10 cellular contexts compared by ENCODE assay signal in the genomic region with DNA sequence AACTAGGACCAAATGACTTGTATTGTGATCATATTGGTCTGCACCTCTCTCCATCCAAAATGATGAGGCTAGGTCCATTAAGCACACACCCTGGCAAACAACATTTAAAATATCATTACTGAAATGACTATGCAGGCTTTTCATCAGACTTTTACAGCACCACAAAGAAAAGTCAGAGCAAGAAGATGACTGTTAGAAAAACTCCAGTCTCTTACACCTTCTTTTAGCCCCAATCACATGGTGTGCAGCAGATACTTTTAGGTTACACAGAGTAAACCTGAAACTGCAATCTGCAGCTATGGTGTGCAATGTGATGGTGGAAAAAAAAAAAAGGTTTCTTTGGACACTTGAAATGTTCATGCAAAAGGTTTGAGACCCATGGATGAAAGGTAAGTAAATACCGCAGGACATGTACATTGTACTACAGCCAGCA. TPM values are rescaled to one million over a fixed set of nuclear protein-coding genes. Genes with fewer than 3 reads are reported as not detected.
A peak's percentile ranks its signal among the peaks of the same experiment; 100 is the strongest.
DNase-seq lines count a peak whose midpoint lies in the region; ATAC-seq, FAIRE-seq and TF ChIP-seq lines count a peak whose summit lies in the region.
"Had no signal": no experiment of that assay in that cellular context is flagged by ENCODE, and none has a peak within 500 bp of the region (broad histone marks: within the 10 kb centered on the region; RNA-seq: fewer than 3 reads in every experiment).

No MANE protein-coding gene starts in this region.

- intact Hi-C loops in upper lobe of right lung (cut with DNase I): no loop called here

- no peaks in the 10 kb centered on the region for H3K4me1 ChIP-seq in upper lobe of right lung

- peak; percentile 96 for FAIRE-seq in GM19239 (lab: Jason Lieb, UNC)

- 0 out of 2 replicates have a peak overlapping the region, but pooled peaks have one; percentile 1 for H3K27ac ChIP-seq in SK-N-MC
- H3K27ac ChIP-seq in upper lobe of right lung: no peak overlapping the region

- H3K4me3 ChIP-seq in SK-N-MC: no peak overlapping the region
- H3K4me3 ChIP-seq in upper lobe of right lung: no peak overlapping the region

- no peak overlapping the region for H3K9ac ChIP-seq in SK-N-MC (ENCODE audit: insufficient read length)

- peak; percentile 73 for ATAC-seq in HG02943 (IDR thresholded peaks at IDR 0.05; ENCODE audit: low read depth, unreplicated experiment)
- ATAC-seq in upper lobe of right lung: no peak

- no peaks in the 10 kb centered on the region for H3K27me3 ChIP-seq in upper lobe of right lung

- H3K9me3 ChIP-seq in SK-N-MC (ENCODE audit: low read depth, low read length) (no peaks in the 10 kb centered on the region), upper lobe of right lung (no peaks in the 10 kb centered on the region)

- DNase-seq in GM10266 (ENCODE audit: extremely low spot score) (peak; percentile 75), GM19239 (ENCODE audit: insufficient read length, low spot score) (no peak), SK-N-MC (ENCODE audit: low read depth, low spot score) (no peak), DMS 273 (lab: John Stamatoyannopoulos, UW; ENCODE audit: unreplicated experiment) (no peak), putamen (ENCODE audit: low spot score) (no peak), NCI-H2107 (lab: John Stamatoyannopoulos, UW) (no peak), upper lobe of right lung (no peak)
- DNase-seq: glutamatergic neuron, SW 1271 had no signal

- no peak for TF ChIP-seq CTCF in GM10266 (IDR thresholded peaks at IDR 0.05; ENCODE audit: control insufficient read depth, insufficient read depth, low read depth, missing control alignments)
- TF ChIP-seq CTCF in upper lobe of right lung (IDR thresholded peaks at IDR 0.05): no peak

- no peaks in the 10 kb centered on the region for H3K36me3 ChIP-seq in SK-N-MC (ENCODE audit: insufficient read depth, low read length)
- H3K36me3 ChIP-seq in upper lobe of right lung: no peaks in the 10 kb centered on the region

RNA-seq across cellular contexts. Expression of gene POLI, which starts 5.4 kb away (rescaled TPM):
- total RNA-seq in upper lobe of right lung: 32.0 TPM

RNA-seq across cellular contexts. Expression of gene MBD2, which starts 39.5 kb away (rescaled TPM):
- 78.4 TPM for total RNA-seq in upper lobe of right lung
